ENCODE assay signal across 8 cellular contexts in the genomic region with DNA sequence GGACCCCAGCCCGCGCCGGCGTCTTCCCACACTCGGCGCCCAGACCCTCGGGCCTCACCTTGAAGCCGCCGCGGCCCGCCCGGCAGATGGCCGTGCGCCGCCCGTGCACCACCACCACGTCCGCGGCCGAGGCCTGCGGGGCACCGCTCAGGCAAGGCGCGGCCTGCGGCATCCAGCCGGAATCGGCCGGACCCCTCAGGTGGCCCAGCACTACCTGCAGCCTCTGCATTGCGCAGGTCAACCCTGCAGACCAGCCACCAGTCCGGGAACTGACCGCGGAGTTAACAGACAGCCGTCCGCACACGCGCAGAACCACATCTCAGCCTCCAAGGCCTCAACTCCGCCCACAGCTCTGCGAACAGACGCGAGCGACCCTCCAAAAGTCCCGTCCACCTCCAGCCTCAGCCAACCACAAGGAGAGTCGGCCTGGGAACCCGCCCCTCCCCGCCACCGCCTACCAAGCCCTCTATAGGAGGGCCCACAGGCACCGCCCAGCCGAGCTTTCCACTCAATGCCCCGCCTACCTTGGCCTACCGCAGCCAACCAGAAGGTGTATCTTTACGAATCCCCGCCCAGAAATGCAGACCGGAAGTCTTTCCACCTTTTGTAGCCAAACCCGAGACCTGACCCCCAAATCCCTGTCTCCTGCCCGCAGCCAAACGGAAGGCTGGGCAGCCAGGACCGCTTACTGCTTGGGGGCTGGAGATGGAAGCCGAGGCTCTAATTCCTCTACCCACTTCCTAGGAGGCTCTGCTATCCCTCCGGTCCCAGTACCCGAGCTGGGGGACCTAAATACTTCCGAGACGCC. TPM values are rescaled to one million over a fixed set of nuclear protein-coding genes. Genes with fewer than 3 reads are reported as not detected.
DNase-seq lines count a peak whose midpoint lies in the region; ATAC-seq and TF ChIP-seq lines count a peak whose summit lies in the region.

A gene with protein sequence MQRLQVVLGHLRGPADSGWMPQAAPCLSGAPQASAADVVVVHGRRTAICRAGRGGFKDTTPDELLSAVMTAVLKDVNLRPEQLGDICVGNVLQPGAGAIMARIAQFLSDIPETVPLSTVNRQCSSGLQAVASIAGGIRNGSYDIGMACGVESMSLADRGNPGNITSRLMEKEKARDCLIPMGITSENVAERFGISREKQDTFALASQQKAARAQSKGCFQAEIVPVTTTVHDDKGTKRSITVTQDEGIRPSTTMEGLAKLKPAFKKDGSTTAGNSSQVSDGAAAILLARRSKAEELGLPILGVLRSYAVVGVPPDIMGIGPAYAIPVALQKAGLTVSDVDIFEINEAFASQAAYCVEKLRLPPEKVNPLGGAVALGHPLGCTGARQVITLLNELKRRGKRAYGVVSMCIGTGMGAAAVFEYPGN (minus strand): TSS at position 321 of the 808 bp plus-strand sequence. CDS start 92 bp downstream, at position 229.

- peak; percentile 59 for TF ChIP-seq POLR2A in testis (IDR thresholded peaks at IDR 0.05)

- no peaks in the 10 kb centered on the region for H3K27me3 Mint-ChIP-seq in activated naive CD8-positive, alpha-beta T cell

- intact Hi-C loops in testis (cut with DNase I; ENCODE audit: low total_unique reads), result no loop called here

- TF ChIP-seq CTCF in GM10248 (IDR thresholded peaks at IDR 0.05; ENCODE audit: control extremely low read depth, extremely low read depth, low read depth, missing control alignments) (no peak), omental fat pad (IDR thresholded peaks at IDR 0.05) (no peak), testis (IDR thresholded peaks at IDR 0.05) (peak in 1 of 3 experiments; percentile 25)

- H3K27ac Mint-ChIP-seq in activated naive CD8-positive, alpha-beta T cell, result peak within 1 kb of the TSS; percentile 97

- peak within 1 kb of the TSS; percentile 94 for H3K4me3 Mint-ChIP-seq in activated naive CD8-positive, alpha-beta T cell

- no peaks in the 10 kb centered on the region for H3K9me3 Mint-ChIP-seq in activated naive CD8-positive, alpha-beta T cell (ENCODE audit: low read depth)

- H3K27ac ChIP-seq in testis, result peak within 1 kb of the TSS; percentile 73 to 88

- no peaks in the 10 kb centered on the region for H3K27me3 ChIP-seq in testis

- POLR2A ChIA-PET in GM10248 (lab: Yijun Ruan, JAX), result interaction anchor here (0.6 to 1.8 kb wide), 11 partner anchors 11 to 349 kb away, joined by 3 to 15 read pairs (median 4); a partner anchor contains a TSS

- peaks cover 4% of the 10 kb centered on the region for H3K36me3 Mint-ChIP-seq in activated naive CD8-positive, alpha-beta T cell

- ATAC-seq in HG02623 (IDR thresholded peaks at IDR 0.05; ENCODE audit: unreplicated experiment) (peak; percentile 90), omental fat pad (ENCODE audit: low FRiP score) (peak; percentile 97)

- H3K4me3 ChIP-seq in testis, result peak within 1 kb of the TSS; percentile 79 to 89

- no peaks in the 10 kb centered on the region for H3K36me3 ChIP-seq in testis (ENCODE audit: low read depth, missing control alignments)

- peak; percentile 98 for DNase-seq in GM10248 (ENCODE audit: extremely low spot score)
- peak; percentile 97 for DNase-seq in NCI-H1105 (lab: John Stamatoyannopoulos, UW)
- DNase-seq in SKM-1 treated with dmso at 0.1 percent for 144 hours (lab: John Stamatoyannopoulos, UW; ENCODE audit: unreplicated experiment), result peak; percentile 100
- DNase-seq in glomerular endothelial cell (ENCODE audit: extremely low read depth, low read depth, low spot score), result peak; percentile 87
- peak; percentile 98 for DNase-seq in omental fat pad (ENCODE audit: low spot score)
- peak; percentile 100 for DNase-seq in testis

- peaks cover 68% of the 10 kb centered on the region for H3K4me1 Mint-ChIP-seq in activated naive CD8-positive, alpha-beta T cell (ENCODE audit: low read depth)

- H3K4me1 ChIP-seq in testis, result peaks cover 24% of the 10 kb centered on the region

- CTCF ChIA-PET in GM10248 (lab: Yijun Ruan, JAX), result interaction anchor here (0.6 to 1.9 kb wide), 11 partner anchors 17 to 342 kb away, joined by 3 to 10 read pairs (median 3); a partner anchor contains a TSS

- no peaks in the 10 kb centered on the region for H3K9me3 ChIP-seq in testis

- 0 to 1% methylated on average over 16 to 49 of the region's 62 CpGs for WGBS in testis, 2 donors

RNA-seq across cellular contexts. Expression of the gene that starts here (rescaled TPM):
- total RNA-seq in glomerular endothelial cell, result 40.3 and 52.9 TPM in 2 replicates
- 10 to 100 TPM; 48.1 to 69.5 (median 62.5) TPM for total RNA-seq in omental fat pad
- 10 to 100 TPM; 58.3 to 60.9 TPM for total RNA-seq in testis
- 50.7 TPM for polyA plus RNA-seq in testis (ENCODE audit: insufficient read depth, low read depth, low replicate concordance)

Comparison
In these comparisons a context has a peak if more than half of its experiments do, and no peak if none do; other contexts are left out.
1. Peak in every context shown above with its lines: DNase-seq, ATAC-seq, H3K4me3 ChIP-seq and H3K27ac ChIP-seq.